20 cellular contexts compared by ENCODE assay signal in the genomic region with DNA sequence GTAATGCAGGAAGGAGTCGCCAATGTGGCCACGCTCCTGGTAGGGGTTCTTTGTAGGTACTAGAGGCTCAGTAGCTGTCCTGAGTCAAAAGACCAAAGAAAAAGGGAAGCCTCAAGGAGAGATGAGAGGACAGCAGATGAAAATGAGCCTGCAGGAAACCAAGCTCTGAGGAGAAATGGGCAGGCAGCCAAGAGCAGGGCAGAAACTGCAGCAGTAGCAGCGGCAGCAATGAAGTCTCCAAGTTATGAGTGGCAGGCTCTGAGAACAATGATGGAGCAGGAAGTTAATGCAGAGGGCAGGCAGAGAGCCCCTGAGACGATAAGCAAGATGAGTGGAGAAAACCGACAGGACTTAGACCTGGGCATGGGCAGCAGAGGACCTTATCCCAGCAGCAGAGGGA. TPM values are rescaled to one million over a fixed set of nuclear protein-coding genes. Genes with fewer than 3 reads are reported as not detected.
DNase-seq lines count a peak whose midpoint lies in the region; ATAC-seq and TF ChIP-seq lines count a peak whose summit lies in the region.
"Had no signal": no experiment of that assay in that cellular context is flagged by ENCODE, and none has a peak within 500 bp of the region (broad histone marks: within the 10 kb centered on the region; RNA-seq: fewer than 3 reads in every experiment).

No MANE protein-coding gene starts in this region.

- intact Hi-C loops in MCF 10A (cut with micrococcal nuclease), result no loop called here

- POLR2A ChIA-PET in AG04450 (lab: Yijun Ruan, JAX), result no interaction called here
- POLR2A ChIA-PET in MCF 10A (lab: Yijun Ruan, JAX), result no interaction called here

- TF ChIP-seq CTCF in AG04450 (IDR thresholded peaks at IDR 0.05; ENCODE audit: low read depth, low read length), result no peak
- TF ChIP-seq CTCF in foreskin fibroblast (IDR thresholded peaks at IDR 0.05; ENCODE audit: low read depth, low read length), result no peak
- no peak for TF ChIP-seq CTCF in MCF 10A (IDR thresholded peaks at IDR 0.05; ENCODE audit: unreplicated experiment)

- CTCF ChIA-PET in AG04450 (lab: Charles Lee) (interaction anchor here (1.5 kb wide), 1 partner anchor 276 kb away, joined by 5 read pairs; no protein-coding TSS in a partner anchor), MCF 10A (lab: Yijun Ruan, JAX) (no interaction called here)

- no peaks in the 10 kb centered on the region for H3K9me3 ChIP-seq in AG04450 (ENCODE audit: control insufficient read depth, insufficient read depth, low read length)
- H3K9me3 ChIP-seq: Caco-2, ovary had no signal

- H3K4me3 ChIP-seq in AG04450 (ENCODE audit: low read depth, low read length) (no peak overlapping the region), foreskin fibroblast (ENCODE audit: low read depth in 1 of 2, low read length in 2 of 2) (no peak overlapping the region)
- H3K4me3 ChIP-seq: ovary, skin epidermis had no signal

- no peak overlapping the region for H3K27ac Mint-ChIP-seq in MCF 10A (ENCODE audit: low read depth, unreplicated experiment)
- H3K27ac Mint-ChIP-seq: activated B cell treated with CpG ODN at 0.5 μM for 24 hours, T-cell had no signal

- no peaks in the 10 kb centered on the region for H3K27me3 ChIP-seq in AG04450 (ENCODE audit: control insufficient read depth, insufficient read depth, low read length)
- H3K27me3 ChIP-seq: ovary had no signal

- peak; percentile 3 for DNase-seq in AG04450 (ENCODE audit: low read depth, low spot score)
- DNase-seq in Daoy (ENCODE audit: low read depth), result peak; percentile 15
- DNase-seq in NCI-H345 treated with DMSO at 0.1 percent for 48 hours (lab: John Stamatoyannopoulos, UW; ENCODE audit: unreplicated experiment), result peak; percentile 8
- peak; percentile 21 for DNase-seq in foreskin melanocyte
- DNase-seq in foreskin fibroblast, result no peak
- DNase-seq in MCF 10A (ENCODE audit: unreplicated experiment), result no peak
- no peak for DNase-seq in stimulated activated CD8-positive, alpha-beta memory T cell treated with anti-CD3 and anti-CD28 coated beads, Interleukin-4, amount 100 ng/mL, for 48 hours
- DNase-seq: activated B cell treated with CpG ODN at 0.5 μM for 24 hours; activated effector memory CD4-positive, alpha-beta T cell treated with Interleukin-2 at 50 U/mL for 16 hours; aorta; Caco-2; hippocampal formation; NCI-H146; NK-92 treated with Interleukin-12 subunit alpha and Interleukin-12 subunit beta, amount 100 ng/mL, for 24 hours; stimulated activated naive CD4-positive, alpha-beta T cell; T-cell had no signal

- peaks cover 36% of the 10 kb centered on the region for H3K27me3 Mint-ChIP-seq in MCF 10A (ENCODE audit: insufficient read depth, unreplicated experiment)

- no peak overlapping the region for H3K27ac ChIP-seq in AG04450 (ENCODE audit: low read depth, low read length)
- H3K27ac ChIP-seq: KMS-11, ovary, skin epidermis had no signal

- H3K4me3 Mint-ChIP-seq in MCF 10A (ENCODE audit: unreplicated experiment), result no peak overlapping the region
- H3K4me3 Mint-ChIP-seq: activated B cell treated with CpG ODN at 0.5 μM for 24 hours, T-cell had no signal

- no TSS peak for BruUV-seq in MCF 10A (replicated peaks; lab: Mats Ljungman, UMichigan)

- no peaks in the 10 kb centered on the region for H3K4me1 Mint-ChIP-seq in MCF 10A (ENCODE audit: insufficient read depth, unreplicated experiment)
- H3K4me1 Mint-ChIP-seq: activated B cell treated with CpG ODN at 0.5 μM for 24 hours had no signal

- no peaks in the 10 kb centered on the region for H3K9me3 Mint-ChIP-seq in MCF 10A (ENCODE audit: unreplicated experiment)
- H3K9me3 Mint-ChIP-seq: activated B cell treated with CpG ODN at 0.5 μM for 24 hours, T-cell had no signal

- no peaks in the 10 kb centered on the region for H3K36me3 Mint-ChIP-seq in MCF 10A (ENCODE audit: insufficient read depth, unreplicated experiment)
- H3K36me3 Mint-ChIP-seq: T-cell had no signal

- no peak for ATAC-seq in HG03469 (IDR thresholded peaks at IDR 0.05; ENCODE audit: unreplicated experiment)
- ATAC-seq: T-cell had no signal

RNA-seq across cellular contexts. Expression of gene TMEM200C, which starts 48.2 kb away (rescaled TPM):
- polyA plus RNA-seq in AG04450 (2011; rRNA removed), result 1.6 and 1.7 TPM in 2 replicates
- 1.2 and 1.7 TPM in 2 replicates for polyA minus RNA-seq in AG04450 (2011; rRNA and poly(A)+ RNA removed)
- 1.3 and 2.5 TPM in 2 replicates for total RNA-seq in Daoy (2014; rRNA removed; shearing (Covaris generic))
- not detected in 2 replicates for total RNA-seq in MCF 10A (2022)
- total RNA-seq: activated B cell treated with CpG ODN at 0.5 μM for 24 hours, T-cell had no signal

Comparison
In these comparisons a context has a peak if more than half of its experiments do, and no peak if none do; other contexts are left out.
1. DNase-seq: peak in AG04450 (single experiment), Daoy (single experiment), NCI-H345 treated with DMSO at 0.1 percent for 48 hours (single experiment) and foreskin melanocyte (single experiment); none in foreskin fibroblast (0 of 2), MCF 10A (single experiment) and stimulated activated CD8-positive, alpha-beta memory T cell treated with anti-CD3 and anti-CD28 coated beads, Interleukin-4, amount 100 ng/mL, for 48 hours (single experiment).